17 cellular contexts compared by ENCODE assay signal in genomic region chr9:89664896-89665329, GRCh38.
DNase-seq lines count a peak whose midpoint lies in the region; ATAC-seq, FAIRE-seq and TF ChIP-seq lines count a peak whose summit lies in the region.
"Had no signal": no experiment of that assay in that cellular context is flagged by ENCODE, and none has a peak within 500 bp of the region (broad histone marks: within the 10 kb centered on the region; RNA-seq: fewer than 3 reads in every experiment).

No MANE protein-coding gene starts in this region.

- no peak overlapping the region for H3K4me2 ChIP-seq in GM23248 (ENCODE audit: unreplicated experiment)

- H3K9me2 ChIP-seq in GM23248 (ENCODE audit: insufficient read depth): no peaks in the 10 kb centered on the region

- ATAC-seq in left colon: peak; percentile 69

- H3K27me3 ChIP-seq in Peyer's patch (no peaks in the 10 kb centered on the region), thyroid gland (no peaks in the 10 kb centered on the region), GM23248 (replicated peaks; ENCODE audit: insufficient read depth) (no peaks in the 10 kb centered on the region)

- H3K4me3 ChIP-seq in Peyer's patch (no peak overlapping the region), thyroid gland (replicated peaks in 1 of 3) (no peak overlapping the region), GM23248 (no peak overlapping the region)
- H3K4me3 ChIP-seq: HAP-1 had no signal

- in situ Hi-C loops in GM23248 (cut with MboI): no loop called here

- H3K9ac ChIP-seq in GM23248: no peak overlapping the region

- no peaks in the 10 kb centered on the region for H3K36me3 ChIP-seq in Peyer's patch
- no peaks in the 10 kb centered on the region for H3K36me3 ChIP-seq in thyroid gland
- H3K36me3 ChIP-seq in GM23248 (ENCODE audit: low read depth): no peaks in the 10 kb centered on the region
- H3K36me3 ChIP-seq: HAP-1 had no signal

- 25 to 53% methylated on average over 13 of the region's 13 CpGs for WGBS in thyroid gland, 2 donors
- WGBS in GM23248 (ENCODE audit: low coverage in 1 of 2, low lambda C conversion rate in 2 of 2, missing lambda C conversion rate in 2 of 2), 2 experiments: 75 to 86% methylated on average over 10 to 13 of the region's 13 CpGs

- peaks cover 0 to 46% (median 9%) of the 10 kb centered on the region in 4 donors for H3K4me1 ChIP-seq in Peyer's patch
- H3K4me1 ChIP-seq in thyroid gland: peaks cover 92 to 97% of the 10 kb centered on the region in 2 donors
- no peaks in the 10 kb centered on the region for H3K4me1 ChIP-seq in GM23248 (ENCODE audit: insufficient read depth)

- DNase-seq in NCI-H1417 (lab: John Stamatoyannopoulos, UW): peak; percentile 68 to 93 (median 78)
- DNase-seq in NCI-H1417 treated with DMSO at 0.1 percent for 48 hours (lab: John Stamatoyannopoulos, UW): no peak
- DNase-seq in Peyer's patch: peak in 2 of 3 donors; percentile 82 to 86
- peak; percentile 73 to 93 for DNase-seq in left colon
- peak; percentile 97 to 98 for DNase-seq in thyroid gland
- no peak for DNase-seq in NCI-H82 (lab: John Stamatoyannopoulos, UW)
- no peak for DNase-seq in GM23248
- DNase-seq in RCC 7860 (ENCODE audit: low spot score): no peak
- DNase-seq: 8988T; activated CD4-positive, alpha-beta T cell treated with anti-CD3 and anti-CD28 coated beads, Interleukin-2, amount 10 ng/mL, durations not matched to agents 7 days and 5 days; hippocampal formation; KG1; midbrain; NCI-H69 had no signal

- H3K27ac ChIP-seq in Peyer's patch: peak overlapping the region in 3 of 4 donors; percentile 32 to 80 (median 64)
- peak overlapping the region; percentile 92 to 96 (median 94) for H3K27ac ChIP-seq in thyroid gland
- H3K27ac ChIP-seq in GM23248: no peak overlapping the region

- no peak overlapping the region for H2AFZ ChIP-seq in GM23248

- no peaks in the 10 kb centered on the region for H4K20me1 ChIP-seq in GM23248 (ENCODE audit: insufficient read depth)

- TF ChIP-seq POLR2A in Peyer's patch (IDR thresholded peaks at IDR 0.05) (peak in 1 of 2 donors; percentile 60), thyroid gland (IDR thresholded peaks at IDR 0.05) (peak in 1 of 2 donors; percentile 83)

- intact Hi-C loops in left colon (cut with DNase I, micrococcal nuclease): no loop called here
- intact Hi-C loops in thyroid gland (cut with DNase I): no loop called here

- no peaks in the 10 kb centered on the region for H3K9me3 ChIP-seq in Peyer's patch
- no peaks in the 10 kb centered on the region for H3K9me3 ChIP-seq in thyroid gland
- no peaks in the 10 kb centered on the region for H3K9me3 ChIP-seq in GM23248 (ENCODE audit: low read depth)
- H3K9me3 ChIP-seq: HAP-1 had no signal

- no peak for FAIRE-seq in RCC 7860 (lab: Jason Lieb, UNC)
- FAIRE-seq: endometrium, GM12891 had no signal

- H3K79me2 ChIP-seq in GM23248 (ENCODE audit: insufficient read depth): no peaks in the 10 kb centered on the region

- no peaks in the 10 kb centered on the region for H3F3A ChIP-seq in GM23248 (ENCODE audit: insufficient read depth)

- TF ChIP-seq CTCF in Peyer's patch (IDR thresholded peaks at IDR 0.05) (no peak), thyroid gland (IDR thresholded peaks at IDR 0.05) (peak in 1 of 6 experiments; percentile 24)

Comparison
In these comparisons a context has a peak if more than half of its experiments do, and no peak if none do; other contexts are left out.
1. DNase-seq: peak in NCI-H1417 (3 of 3), Peyer's patch (2 of 3), left colon (2 of 2) and thyroid gland (2 of 2); none in NCI-H1417 treated with DMSO at 0.1 percent for 48 hours (single experiment), NCI-H82 (single experiment), GM23248 (single experiment) and RCC 7860 (single experiment).